Comparison of ENCODE assay signal across 22 cellular contexts in the genomic region with DNA sequence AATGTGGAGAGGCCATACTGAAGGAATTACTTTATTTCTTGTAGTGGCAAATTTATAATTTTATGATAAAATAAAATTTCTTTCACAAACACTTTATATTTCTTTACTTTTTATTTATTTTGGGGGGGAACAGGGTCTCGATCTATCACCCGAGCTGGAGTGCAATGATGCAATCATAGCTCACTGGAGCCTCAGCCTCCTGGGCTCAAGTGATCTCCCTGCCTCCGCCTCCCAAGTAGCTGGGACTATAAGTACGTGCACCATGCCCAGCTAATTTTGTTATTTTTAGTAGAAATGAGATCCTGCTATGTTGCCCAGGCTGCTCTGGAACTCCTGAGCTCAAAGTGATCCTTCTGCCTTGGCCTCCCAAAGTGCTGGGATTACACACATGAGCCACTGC. TPM values are rescaled to one million over a fixed set of nuclear protein-coding genes. Genes with fewer than 3 reads are reported as not detected.
DNase-seq lines count a peak whose midpoint lies in the region; ATAC-seq, FAIRE-seq and TF ChIP-seq lines count a peak whose summit lies in the region.
"Had no signal": no experiment of that assay in that cellular context is flagged by ENCODE, and none has a peak within 500 bp of the region (broad histone marks: within the 10 kb centered on the region; RNA-seq: fewer than 3 reads in every experiment).

No MANE protein-coding gene starts in this region.

- H3K9me2 ChIP-seq in Karpas-422 (replicated peaks; ENCODE audit: insufficient read depth, low read length): no peaks in the 10 kb centered on the region
- H3K9me2 ChIP-seq: SK-N-SH had no signal

- no peak overlapping the region for H4K5ac ChIP-seq in H1 (ENCODE audit: insufficient read length, low read depth, low read length)

- peaks cover 85% of the 10 kb centered on the region for H3K79me2 ChIP-seq in Karpas-422 (ENCODE audit: low read length)
- peaks cover 0 to 5% of the 10 kb centered on the region in 2 experiments; a peak in 2 of 4 replicates for H3K79me2 ChIP-seq in H1 (ENCODE audit: control insufficient read depth in 1 of 2, insufficient read depth in 2 of 2, low read length in 2 of 2)

- no peak for TF ChIP-seq EP300 in H1 (IDR thresholded peaks at IDR 0.05; ENCODE audit: borderline replicate concordance in 1 of 2, low read depth in 2 of 2, low read length in 2 of 2)

- POLR2A ChIA-PET in H1 (lab: Charles Lee; ENCODE audit: partially characterized antibody): no interaction called here
- POLR2A ChIA-PET in Caco-2 (lab: Charles Lee): no interaction called here
- POLR2A ChIA-PET in HEK293T (lab: Yijun Ruan, JAX): interaction anchor here (1.5 to 1.8 kb wide), 3 partner anchors 58 to 63 kb away, joined by 6 to 7 read pairs (median 7); a partner anchor contains a TSS

- no peak overlapping the region for H4K8ac ChIP-seq in H1 (ENCODE audit: extremely low read depth, insufficient read depth, low read length)

- H3K27ac ChIP-seq in Karpas-422 (ENCODE audit: low read length) (peak overlapping the region; percentile 47), H1 (ENCODE audit: low read depth, low read length) (no peak overlapping the region)
- H3K27ac ChIP-seq: 22Rv1, C4-2B had no signal

- H3K9ac ChIP-seq in Karpas-422 (ENCODE audit: low read length) (no peak overlapping the region), H1 (replicated peaks in 1 of 4; ENCODE audit: extremely low read depth in 1 of 4, low read depth in 3 of 4, low read length in 3 of 4) (no peak overlapping the region)
- H3K9ac ChIP-seq: SK-N-SH had no signal

- H3K14ac ChIP-seq in H1 (ENCODE audit: insufficient read length): no peak overlapping the region

- 93% methylated on average over 4 of the region's 4 CpGs; no CpG with 5 or more reads in 1 of the 2 experiments for WGBS in H1 (ENCODE audit: extremely low coverage in 1 of 2, insufficient coverage in 1 of 2, insufficient read length in 1 of 2, insufficient replicate concordance in 2 of 2, low coverage in 1 of 2, low lambda C conversion rate in 2 of 2, missing lambda C conversion rate in 1 of 2), 2 experiments

- no peak for TF ChIP-seq POLR2A in H1 (IDR thresholded peaks at IDR 0.05; ENCODE audit: control extremely low read depth in 1 of 2, low read depth in 2 of 2, low read length in 2 of 2)

- H2BK120ac ChIP-seq in H1 (replicated peaks; ENCODE audit: low read depth, low read length): no peak overlapping the region

- no peak overlapping the region for H2BK12ac ChIP-seq in H1 (ENCODE audit: low read depth, low read length)

- no peak overlapping the region for H2BK5ac ChIP-seq in H1 (ENCODE audit: low read depth, low read length)

- H3K4me1 ChIP-seq in Karpas-422 (ENCODE audit: low read length): peaks cover 39% of the 10 kb centered on the region
- no peaks in the 10 kb centered on the region; a peak in 2 of 7 replicates for H3K4me1 ChIP-seq in H1 (replicated peaks in 1 of 4; ENCODE audit: control insufficient read depth in 3 of 4, insufficient read depth in 4 of 4, low read length in 3 of 4)
- H3K4me1 ChIP-seq in Caco-2: no peaks in the 10 kb centered on the region

- H3K36me3 ChIP-seq in Karpas-422 (ENCODE audit: insufficient read depth, low read length): peaks cover 11% of the 10 kb centered on the region; the same call in 1 of the 2 replicates
- H3K36me3 ChIP-seq in H1 (ENCODE audit: control insufficient read depth in 2 of 4, insufficient read depth in 4 of 4, low read length in 3 of 4): peaks cover 0 to 6% (median 4%) of the 10 kb centered on the region in 4 experiments; a peak in 4 of 8 replicates
- no peaks in the 10 kb centered on the region; the same call in 1 of the 2 replicates for H3K36me3 ChIP-seq in Caco-2 (ENCODE audit: control insufficient read depth, insufficient read depth, low read length)

- no peak overlapping the region for H2AFZ ChIP-seq in Karpas-422 (ENCODE audit: low read length)
- H2AFZ ChIP-seq in H1 (ENCODE audit: low read length): no peak overlapping the region

- no peak for ATAC-seq in stimulated activated naive B cell treated with anti-CD40 and anti-IgM and Interleukin-4, amounts not matched to agents 10 μg/mL and 1 μg/mL and 100 μg/mL, for 72 hours (replicated peaks)
- no peak for ATAC-seq in HG03520 (IDR thresholded peaks at IDR 0.05; ENCODE audit: unreplicated experiment)
- ATAC-seq: PC-3 had no signal

- peaks cover 16% of the 10 kb centered on the region for H3K4me1 Mint-ChIP-seq in activated CD4-positive, alpha-beta T cell treated with anti-CD3 and anti-CD28 coated beads, Interleukin-2, amount 10 ng/mL, durations not matched to agents 24 days and 14 days
- H3K4me1 Mint-ChIP-seq in stimulated activated naive B cell treated with anti-CD40 and anti-IgM and Interleukin-4, amounts not matched to agents 10 μg/mL and 1 μg/mL and 100 μg/mL, for 72 hours: peaks cover 4 to 7% of the 10 kb centered on the region in 2 donors
- peaks cover 6% of the 10 kb centered on the region for H3K4me1 Mint-ChIP-seq in Caco-2 (ENCODE audit: low read depth, unreplicated experiment)

- H3K4ac ChIP-seq in H1 (replicated peaks; ENCODE audit: insufficient read length, low read depth, low read length): no peak overlapping the region

- no peaks in the 10 kb centered on the region for H3K23me2 ChIP-seq in H1 (ENCODE audit: low read depth, low read length)

- BruUV-seq in Caco-2 (replicated peaks; lab: Mats Ljungman, UMichigan): no TSS peak

- H3K27ac Mint-ChIP-seq in activated CD4-positive, alpha-beta T cell treated with anti-CD3 and anti-CD28 coated beads, Interleukin-2, amount 10 ng/mL, durations not matched to agents 24 days and 14 days: peak overlapping the region; percentile 73
- peak overlapping the region; percentile 65 for H3K27ac Mint-ChIP-seq in stimulated activated naive B cell treated with anti-CD40 and anti-IgM and Interleukin-4, amounts not matched to agents 10 μg/mL and 1 μg/mL and 100 μg/mL, for 72 hours
- H3K27ac Mint-ChIP-seq in Caco-2 (ENCODE audit: unreplicated experiment): no peak overlapping the region

- DNase-seq in activated CD4-positive, alpha-beta T cell treated with anti-CD3 and anti-CD28 coated beads, Interleukin-2, amount 10 ng/mL, durations not matched to agents 24 days and 14 days: no peak
- DNase-seq in activated CD4-positive, alpha-beta T cell treated with anti-CD3 and anti-CD28 coated beads for 4 hours: no peak
- DNase-seq in Karpas-422: no peak
- DNase-seq in H1 (ENCODE audit: low read depth in 1 of 2, low spot score in 2 of 2): no peak
- DNase-seq in stimulated activated naive B cell treated with anti-CD40 and anti-IgM and Interleukin-4, amounts not matched to agents 10 μg/mL and 1 μg/mL and 100 μg/mL, for 72 hours: no peak
- no peak for DNase-seq in Caco-2
- no peak for DNase-seq in HEK293T (ENCODE audit: extremely low spot score)
- DNase-seq: AML-193, DMS79 treated with DMSO at 0.1 percent for 48 hours, H7, KBM-7, MV-4-11, NCI-H1694 treated with DMSO at 0.1 percent for 48 hours, NCI-H226, NCI-H524, PC-3, RPMI8226, SHP77 treated with DMSO at 0.1 percent for 48 hours, SK-N-SH had no signal

- no peaks in the 10 kb centered on the region for H4K20me1 ChIP-seq in Karpas-422 (ENCODE audit: insufficient read depth, low read depth, low read length)
- no peaks in the 10 kb centered on the region for H4K20me1 ChIP-seq in H1 (replicated peaks in 1 of 2; ENCODE audit: control insufficient read depth in 1 of 2, insufficient read depth in 2 of 2, low read length in 2 of 2)

- no peak for TF ChIP-seq CTCF in H1 (IDR thresholded peaks at IDR 0.05; ENCODE audit: control extremely low read depth in 1 of 3, insufficient read depth in 1 of 3, low read depth in 1 of 3, low read length in 3 of 3)
- no peak for TF ChIP-seq CTCF in Caco-2 (IDR thresholded peaks at IDR 0.05; ENCODE audit: insufficient read depth in 1 of 2, low read depth in 1 of 2, low read length in 1 of 2, severe bottlenecking in 1 of 2, unreplicated experiment in 1 of 2)

- H3K4me3 ChIP-seq in Karpas-422 (ENCODE audit: low read length): no peak overlapping the region
- H3K4me3 ChIP-seq in H1 (ENCODE audit: extremely low read depth in 1 of 4, insufficient read depth in 2 of 4, low read depth in 3 of 4, low read length in 4 of 4): no peak overlapping the region
- no peak overlapping the region for H3K4me3 ChIP-seq in Caco-2 (ENCODE audit: low read depth, low read length)

- CTCF ChIA-PET in H1 (lab: Charles Lee; ENCODE audit: partially characterized antibody) (interaction anchor here (0.7 to 14.5 kb wide), 2 partner anchors 50 to 167 kb away, joined by 3 to 196 read pairs; no protein-coding TSS in a partner anchor), Caco-2 (lab: Charles Lee) (interaction anchor here (0.7 to 2.2 kb wide), 2 partner anchors 162 to 167 kb away, joined by 3 to 8 read pairs; no protein-coding TSS in a partner anchor), HEK293T (lab: Yijun Ruan, JAX) (interaction anchor here (0.6 to 2.9 kb wide), 4 partner anchors 55 to 390 kb away, joined by 4 to 21 read pairs (median 6); no protein-coding TSS in a partner anchor)

- peaks cover 24% of the 10 kb centered on the region for H3K36me3 Mint-ChIP-seq in activated CD4-positive, alpha-beta T cell treated with anti-CD3 and anti-CD28 coated beads, Interleukin-2, amount 10 ng/mL, durations not matched to agents 24 days and 14 days (ENCODE audit: low read depth)
- peaks cover 2 to 6% of the 10 kb centered on the region in 2 donors for H3K36me3 Mint-ChIP-seq in stimulated activated naive B cell treated with anti-CD40 and anti-IgM and Interleukin-4, amounts not matched to agents 10 μg/mL and 1 μg/mL and 100 μg/mL, for 72 hours
- peaks cover 14% of the 10 kb centered on the region for H3K36me3 Mint-ChIP-seq in Caco-2 (ENCODE audit: insufficient read depth, unreplicated experiment)

- TF ChIP-seq RAD21 in H1 (IDR thresholded peaks at IDR 0.05 in 1 of 2, conservative IDR thresholded peaks at IDR 0.05 in 1 of 2; ENCODE audit: low read depth in 2 of 2, low read length in 2 of 2): no peak

- H3K4me3 Mint-ChIP-seq in activated CD4-positive, alpha-beta T cell treated with anti-CD3 and anti-CD28 coated beads, Interleukin-2, amount 10 ng/mL, durations not matched to agents 24 days and 14 days: no peak overlapping the region
- no peak overlapping the region for H3K4me3 Mint-ChIP-seq in stimulated activated naive B cell treated with anti-CD40 and anti-IgM and Interleukin-4, amounts not matched to agents 10 μg/mL and 1 μg/mL and 100 μg/mL, for 72 hours
- H3K4me3 Mint-ChIP-seq in Caco-2 (ENCODE audit: unreplicated experiment): no peak overlapping the region

- H3K27me3 ChIP-seq in Karpas-422 (ENCODE audit: low read length) (no peaks in the 10 kb centered on the region), H1 (replicated peaks in 1 of 4; ENCODE audit: control insufficient read depth in 3 of 4, extremely low read depth in 1 of 4, insufficient read depth in 3 of 4, low read length in 3 of 4) (no peaks in the 10 kb centered on the region), Caco-2 (replicated peaks; ENCODE audit: control insufficient read depth, insufficient read depth, low read length) (no peaks in the 10 kb centered on the region)

- no peak overlapping the region for H4K91ac ChIP-seq in H1 (replicated peaks; ENCODE audit: insufficient read length, low read length)

- H2BK15ac ChIP-seq in H1 (ENCODE audit: low read length): no peak overlapping the region

- no peak for FAIRE-seq in H1 (lab: Jason Lieb, UNC)

- H3K4me2 ChIP-seq in Karpas-422 (ENCODE audit: low read depth, low read length, poor library complexity, severe bottlenecking) (no peak overlapping the region), H1 (ENCODE audit: insufficient read depth in 1 of 2, low read depth in 2 of 2, low read length in 2 of 2) (no peak overlapping the region)
- H3K4me2 ChIP-seq: SK-N-SH had no signal

- no peaks in the 10 kb centered on the region for H3K9me3 Mint-ChIP-seq in activated CD4-positive, alpha-beta T cell treated with anti-CD3 and anti-CD28 coated beads, Interleukin-2, amount 10 ng/mL, durations not matched to agents 24 days and 14 days
- H3K9me3 Mint-ChIP-seq in stimulated activated naive B cell treated with anti-CD40 and anti-IgM and Interleukin-4, amounts not matched to agents 10 μg/mL and 1 μg/mL and 100 μg/mL, for 72 hours: no peaks in the 10 kb centered on the region
- H3K9me3 Mint-ChIP-seq in Caco-2 (ENCODE audit: unreplicated experiment): no peaks in the 10 kb centered on the region

- H3K27me3 Mint-ChIP-seq in activated CD4-positive, alpha-beta T cell treated with anti-CD3 and anti-CD28 coated beads, Interleukin-2, amount 10 ng/mL, durations not matched to agents 24 days and 14 days: no peaks in the 10 kb centered on the region
- no peaks in the 10 kb centered on the region for H3K27me3 Mint-ChIP-seq in stimulated activated naive B cell treated with anti-CD40 and anti-IgM and Interleukin-4, amounts not matched to agents 10 μg/mL and 1 μg/mL and 100 μg/mL, for 72 hours
- H3K27me3 Mint-ChIP-seq in Caco-2 (ENCODE audit: insufficient read depth, unreplicated experiment): no peaks in the 10 kb centered on the region

- intact Hi-C loops in activated CD4-positive, alpha-beta T cell treated with anti-CD3 and anti-CD28 coated beads, Interleukin-2, amount 10 ng/mL, durations not matched to agents 24 days and 14 days (cut with micrococcal nuclease): no loop called here
- intact Hi-C loops in Caco-2 (cut with micrococcal nuclease; ENCODE audit: unreplicated experiment): no loop called here

- H3K56ac ChIP-seq in H1 (replicated peaks; ENCODE audit: insufficient read length, low read depth, low read length): no peak overlapping the region

- H3K18ac ChIP-seq in H1 (ENCODE audit: extremely low read depth, low read length): no peak overlapping the region

- H3K79me1 ChIP-seq in H1 (ENCODE audit: low read depth, low read length): no peaks in the 10 kb centered on the region

- no peak overlapping the region for H3K23ac ChIP-seq in H1 (ENCODE audit: insufficient read length)

- peak overlapping the region; percentile 75; the same call in 1 of the 2 replicates for H2AK5ac ChIP-seq in H1 (ENCODE audit: low read depth, low read length)

- no peak overlapping the region for H2BK20ac ChIP-seq in H1 (ENCODE audit: low read length)

- H3K9me3 ChIP-seq in Karpas-422 (ENCODE audit: low read length): no peaks in the 10 kb centered on the region
- H3K9me3 ChIP-seq in H1 (ENCODE audit: insufficient read depth in 2 of 2, low read depth in 1 of 2, low read length in 1 of 2): no peaks in the 10 kb centered on the region
- H3K9me3 ChIP-seq in Caco-2: no peaks in the 10 kb centered on the region
- H3K9me3 ChIP-seq: SK-N-SH had no signal

RNA-seq across cellular contexts. Expression of a gene that starts 59.6 kb away (rescaled TPM):
- total RNA-seq in activated CD4-positive, alpha-beta T cell treated with anti-CD3 and anti-CD28 coated beads, Interleukin-2, amount 10 ng/mL, durations not matched to agents 24 days and 14 days: 66.1 and 74.5 TPM in 2 replicates
- 34.6 and 91.7 TPM in 2 replicates for total RNA-seq in Karpas-422 (2014; rRNA removed; shearing (Covaris generic); ENCODE audit: low replicate concordance)
- total RNA-seq in H1 (2021; fragmentation: NEBNext Ultra II Directional; extraction: Animal tissue kit (Norgen Biotek cat#: 25700)): 27.0 and 31.6 TPM in 2 replicates
- 13.1 and 25.7 TPM in 2 replicates for polyA plus RNA-seq in H1 (2011; rRNA removed)
- polyA plus RNA-seq in H1 (2011; cell fraction: cytosol; rRNA removed): 16.4 TPM
- 17.7 TPM for polyA plus RNA-seq in H1 (2011; cell fraction: nucleus; rRNA removed)
- 10.1 to 14.7 TPM (median 11.0 TPM) in 4 replicates for polyA plus RNA-seq in H1 (2012, experiment 1 of 2)
- 0.84 TPM for polyA plus RNA-seq in H1 (2012, experiment 2 of 2)
- 23.0 TPM for polyA plus RNA-seq in H1 (2013, experiment 1 of 2)
- 22.2 TPM for polyA plus RNA-seq in H1 (2013, experiment 2 of 2)
- 39.1 and 56.3 TPM in 2 replicates for polyA minus RNA-seq in H1 (2011; rRNA and poly(A)+ RNA removed)
- polyA minus RNA-seq in H1 (2011; cell fraction: cytosol; rRNA and poly(A)+ RNA removed): 16.7 TPM
- polyA minus RNA-seq in H1 (2011; cell fraction: nucleus; rRNA and poly(A)+ RNA removed): 41.7 TPM
- 49.7 and 50.1 TPM in 2 replicates for total RNA-seq in Caco-2 (2022)
